ENCODE assay signal across 8 cellular contexts in genomic region chr21:33266050-33266783, GRCh38. TPM values are rescaled to one million over a fixed set of nuclear protein-coding genes. Genes with fewer than 3 reads are reported as not detected.
DNase-seq lines count a peak whose midpoint lies in the region; ATAC-seq and TF ChIP-seq lines count a peak whose summit lies in the region.

Gene IL10RB (plus strand): TSS chr21:33266367. CDS start chr21:33266466, 99 bp downstream.

- peak within 1 kb of the TSS; percentile 66 for H3K4me2 ChIP-seq in KMS-11

- no peaks in the 10 kb centered on the region; the same call in 1 of the 2 replicates for H4K20me1 ChIP-seq in KMS-11 (ENCODE audit: insufficient read depth)

- no peaks in the 10 kb centered on the region for H3K27me3 ChIP-seq in KMS-11 (ENCODE audit: insufficient read depth, low read depth)

- TF ChIP-seq CTCF in KMS-11 (conservative IDR thresholded peaks at IDR 0.05; ENCODE audit: low read depth, low read length): no peak
- TF ChIP-seq CTCF in fibroblast of the aortic adventitia (IDR thresholded peaks at IDR 0.05; ENCODE audit: insufficient read depth, low read length): no peak
- no peak for TF ChIP-seq CTCF in neural crest cell (conservative IDR thresholded peaks at IDR 0.05)

- DNase-seq in CMK (ENCODE audit: low read depth) (peak; percentile 89), SIG-M5 (lab: John Stamatoyannopoulos, UW) (peak; percentile 25), activated gamma-delta T cell (lab: John Stamatoyannopoulos, UW) (peak; percentile 60), fibroblast of the aortic adventitia (ENCODE audit: low read depth) (peak; percentile 45), neural crest cell (ENCODE audit: low read depth, low spot score) (peak; percentile 53)
- DNase-seq in stimulated activated naive CD8-positive, alpha-beta T cell treated with anti-CD3 and anti-CD28 coated beads, Interleukin-15, amount 100 ng/mL, for 72 hours: peak; percentile 62 to 66

- no peak within 1 kb of the TSS for H3K27ac Mint-ChIP-seq in neural crest cell (ENCODE audit: unreplicated experiment)
- H3K27ac Mint-ChIP-seq in stimulated activated naive CD8-positive, alpha-beta T cell treated with anti-CD3 and anti-CD28 coated beads, Interleukin-15, amount 100 ng/mL, for 72 hours: peak within 1 kb of the TSS; percentile 97 to 99

- no peaks in the 10 kb centered on the region; the same call in 1 of the 2 replicates for H3K36me3 ChIP-seq in KMS-11 (ENCODE audit: insufficient read depth)

- H3K4me1 Mint-ChIP-seq in neural crest cell: peaks cover 21% of the 10 kb centered on the region
- H3K4me1 Mint-ChIP-seq in stimulated activated naive CD8-positive, alpha-beta T cell treated with anti-CD3 and anti-CD28 coated beads, Interleukin-15, amount 100 ng/mL, for 72 hours: peaks cover 79% of the 10 kb centered on the region

- peak within 1 kb of the TSS; percentile 50 for H3K27ac ChIP-seq in KMS-11

- H3K79me2 ChIP-seq in KMS-11 (ENCODE audit: insufficient read depth, low read depth): peaks cover 8% of the 10 kb centered on the region; the same call in 1 of the 2 replicates

- H3K4me3 ChIP-seq in KMS-11 (IDR thresholded peaks at IDR 0.05; ENCODE audit: insufficient read depth, low read depth, low read length): no peak within 1 kb of the TSS
- peak within 1 kb of the TSS; percentile 84 for H3K4me3 ChIP-seq in fibroblast of the aortic adventitia (ENCODE audit: low read depth, low read length)

- peak within 1 kb of the TSS; percentile 71 for H3K9ac ChIP-seq in KMS-11

- no peaks in the 10 kb centered on the region for H3K9me3 Mint-ChIP-seq in neural crest cell
- no peaks in the 10 kb centered on the region for H3K9me3 Mint-ChIP-seq in stimulated activated naive CD8-positive, alpha-beta T cell treated with anti-CD3 and anti-CD28 coated beads, Interleukin-15, amount 100 ng/mL, for 72 hours

- peak; percentile 25 for ATAC-seq in GM21423 (IDR thresholded peaks at IDR 0.05; ENCODE audit: unreplicated experiment)
- ATAC-seq in stimulated activated naive CD8-positive, alpha-beta T cell treated with anti-CD3 and anti-CD28 coated beads, Interleukin-15, amount 100 ng/mL, for 72 hours: peak; percentile 81

- H2AFZ ChIP-seq in KMS-11 (ENCODE audit: low read depth): peak within 1 kb of the TSS; percentile 86

- H3K4me1 ChIP-seq in KMS-11 (ENCODE audit: low read depth, poor library complexity, severe bottlenecking): peaks cover 49% of the 10 kb centered on the region

- H3K4me3 Mint-ChIP-seq in neural crest cell: peak within 1 kb of the TSS; percentile 91
- H3K4me3 Mint-ChIP-seq in stimulated activated naive CD8-positive, alpha-beta T cell treated with anti-CD3 and anti-CD28 coated beads, Interleukin-15, amount 100 ng/mL, for 72 hours: peak within 1 kb of the TSS; percentile 98 to 99

- H3K36me3 Mint-ChIP-seq in neural crest cell (ENCODE audit: low read depth): no peaks in the 10 kb centered on the region

- H3K27me3 Mint-ChIP-seq in neural crest cell (ENCODE audit: low read depth): no peaks in the 10 kb centered on the region
- H3K27me3 Mint-ChIP-seq in stimulated activated naive CD8-positive, alpha-beta T cell treated with anti-CD3 and anti-CD28 coated beads, Interleukin-15, amount 100 ng/mL, for 72 hours: no peaks in the 10 kb centered on the region

RNA-seq across cellular contexts. Expression of gene IL10RB, which starts in this region (rescaled TPM):
- total RNA-seq in fibroblast of the aortic adventitia (ENCODE audit: low replicate concordance) (31.0 and 39.8 TPM in 2 replicates), neural crest cell (5.8 and 7.1 TPM in 2 replicates)

Comparison
In these comparisons a context has a peak if more than half of its experiments do, and no peak if none do; other contexts are left out.
1. DNase-seq: peak in every context shown above with its lines; median percentile 89 in CMK; 64 in stimulated activated naive CD8-positive, alpha-beta T cell treated with anti-CD3 and anti-CD28 coated beads, Interleukin-15, amount 100 ng/mL, for 72 hours; 60 in activated gamma-delta T cell; 53 in neural crest cell; 45 in fibroblast of the aortic adventitia; 25 in SIG-M5.